Comparison of ENCODE assay signal across 9 cellular contexts in the genomic region with DNA sequence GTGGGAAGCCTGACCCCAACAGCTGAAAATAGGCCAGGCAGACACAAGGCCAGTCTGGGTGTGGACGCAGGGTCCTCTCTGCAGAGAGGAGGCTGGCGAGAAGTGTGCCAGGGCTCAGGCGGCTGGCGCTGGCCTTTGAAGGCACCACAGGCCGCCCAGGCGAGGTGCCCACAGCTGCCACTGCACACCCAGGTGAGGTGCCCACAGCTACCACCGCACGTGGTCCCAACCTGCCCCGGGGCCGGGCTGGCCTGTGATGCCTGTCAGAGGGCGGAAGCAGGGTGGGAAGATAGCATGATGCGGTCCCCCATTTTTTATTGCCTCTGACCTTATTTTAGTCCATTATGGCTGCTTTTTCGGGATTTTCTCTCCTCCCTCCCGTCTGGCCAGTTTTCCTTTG.
"Had no signal": no experiment of that assay in that cellular context is flagged by ENCODE, and none has a peak within 500 bp of the region (broad histone marks: within the 10 kb centered on the region; RNA-seq: fewer than 3 reads in every experiment).

No MANE protein-coding gene starts in this region.

- H3K4me3 ChIP-seq: GM23248, GM23338, HAP-1 had no signal

- H3K27ac ChIP-seq: GM23248 had no signal

- H3K9ac ChIP-seq: GM23248 had no signal

- H3K9me3 ChIP-seq: HAP-1 had no signal

- ATAC-seq: GM23338, HCT116 had no signal

- H2AFZ ChIP-seq: GM23248, GM23338 had no signal

- H3K4me1 ChIP-seq: HAP-1 had no signal

- H3K4me2 ChIP-seq: GM23338 had no signal

- H3K36me3 ChIP-seq: HAP-1 had no signal

- DNase-seq: GM23248, GOT3, H7, H9, HCEC 1CT, HFFc6 had no signal
